30 cellular contexts compared by ENCODE assay signal in the genomic region with DNA sequence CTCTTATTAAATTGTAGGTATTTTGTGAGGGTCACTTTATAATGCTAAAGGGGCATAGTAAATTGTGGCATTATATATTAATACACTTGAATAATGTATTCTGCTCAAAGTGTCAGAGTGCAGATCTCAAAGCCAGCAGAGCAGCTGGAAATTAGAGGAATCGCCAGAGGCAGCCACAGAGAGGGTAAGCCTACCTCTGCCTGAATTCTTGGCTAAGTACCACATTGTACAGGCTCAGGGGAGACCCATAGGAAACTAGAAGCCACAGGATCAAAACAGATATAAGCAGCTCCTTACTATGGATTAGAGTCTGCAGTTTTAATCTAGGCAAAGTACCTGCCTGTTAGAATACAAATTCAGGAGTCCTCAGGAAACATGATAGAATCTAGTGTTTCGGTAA.
"Had no signal": no experiment of that assay in that cellular context is flagged by ENCODE, and none has a peak within 500 bp of the region (broad histone marks: within the 10 kb centered on the region; RNA-seq: fewer than 3 reads in every experiment).

No MANE protein-coding gene starts in this region.

- H3K4me1 ChIP-seq: ascending aorta, parathyroid adenoma, sigmoid colon had no signal

- H3K4me3 ChIP-seq: ascending aorta, coronary artery, dorsolateral prefrontal cortex, gastrocnemius medialis, left ventricle myocardium inferior, lung, psoas muscle, sigmoid colon, thoracic aorta had no signal

- H3K36me3 ChIP-seq: brain microvascular endothelial cell, left ventricle myocardium inferior, sigmoid colon, thoracic aorta had no signal

- H3K79me2 ChIP-seq: parathyroid adenoma had no signal

- H2AFZ ChIP-seq: parathyroid adenoma had no signal

- H3K9ac ChIP-seq: parathyroid adenoma had no signal

- H3K9me3 ChIP-seq: ascending aorta, gastrocnemius medialis, left ventricle myocardium inferior, psoas muscle, sigmoid colon, thoracic aorta had no signal

- DNase-seq: activated CD4-positive, alpha-beta memory T cell treated with anti-CD3 and anti-CD28 coated beads for 36 hours; activated CD4-positive, alpha-beta T cell treated with anti-CD3 and anti-CD28 coated beads, Interleukin-2, amount 10 ng/mL, durations not matched to agents 24 days and 14 days; activated CD4-positive, CD25-positive, alpha-beta regulatory T cell treated with anti-CD3 and anti-CD28 coated beads, Interleukin-2, amount 50 U/mL, for 72 hours; activated CD8-positive, alpha-beta memory T cell treated with anti-CD3 and anti-CD28 coated beads, Interleukin-2, amount 50 U/mL, for 48 hours; activated gamma-delta T cell; activated naive CD4-positive, alpha-beta T cell treated with anti-CD3 and anti-CD28 coated beads, Interleukin-2, amount 10 ng/mL, durations not matched to agents 7 days and 5 days; activated naive CD8-positive, alpha-beta T cell treated with anti-CD3 and anti-CD28 coated beads, Interleukin-2, amount 10 ng/mL, durations not matched to agents 7 days and 5 days; activated T-cell treated with anti-CD3 and anti-CD28 coated beads, Interleukin-2, amount 50 U/mL, for 24 hours; brain microvascular endothelial cell; dorsolateral prefrontal cortex; effector memory CD4-positive, alpha-beta T cell; erythroblast; gastrocnemius medialis; glutamatergic neuron; islet precursor cell; left ventricle myocardium inferior; naive thymus-derived CD4-positive, alpha-beta T cell; nucleus accumbens; psoas muscle; sigmoid colon; small intestine; stimulated activated CD4-positive, alpha-beta T cell treated with anti-CD3 and anti-CD28 coated beads, Interleukin-4, amount 100 ng/mL, for 24 hours; T-helper 9 cell had no signal

- H3K27ac ChIP-seq: ascending aorta, coronary artery, dorsolateral prefrontal cortex, gastrocnemius medialis, left ventricle myocardium inferior, parathyroid adenoma, psoas muscle, sigmoid colon, thoracic aorta, VCaP had no signal

- H3K27me3 ChIP-seq: ascending aorta, brain microvascular endothelial cell, dorsolateral prefrontal cortex, gastrocnemius medialis, sigmoid colon had no signal

- ATAC-seq: gastrocnemius medialis; naive thymus-derived CD4-positive, alpha-beta T cell; psoas muscle; stimulated activated effector memory CD8-positive, alpha-beta T cell treated with anti-CD3 and anti-CD28 coated beads, Interleukin-12 subunit alpha, Interleukin-12 subunit beta, amount 100 ng/mL, for 72 hours had no signal
